In the genomic region with DNA sequence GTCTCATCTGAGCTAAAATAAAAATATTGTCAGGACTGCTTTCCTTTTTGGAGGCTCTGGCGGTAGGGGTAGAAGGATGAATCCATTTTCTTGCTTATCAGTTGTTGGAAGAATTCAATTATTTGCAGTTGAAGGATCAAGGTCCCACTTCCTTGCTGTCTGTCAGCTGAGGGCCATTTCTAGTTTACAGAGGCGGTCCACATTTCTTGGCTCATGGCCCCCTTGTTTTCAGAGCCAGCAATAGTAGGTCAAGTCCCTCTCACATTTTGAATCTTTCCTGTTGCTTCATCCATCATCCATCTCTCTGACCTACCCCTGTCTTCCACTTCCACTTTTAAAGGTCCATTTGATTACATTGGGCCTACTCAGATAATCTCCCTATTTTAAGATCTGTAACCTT, we compare ENCODE assay signal across 8 cellular contexts.
"Had no signal": no experiment of that assay in that cellular context is flagged by ENCODE, and none has a peak within 500 bp of the region (broad histone marks: within the 10 kb centered on the region; RNA-seq: fewer than 3 reads in every experiment).

No MANE protein-coding gene starts in this region.

- H3K27ac ChIP-seq: HL-60 had no signal

- DNase-seq: IMR-90, KBM-7, KG1 had no signal

- H3K36me3 Mint-ChIP-seq: IgD-negative memory B cell had no signal

- H3K9me3 Mint-ChIP-seq: IgD-negative memory B cell had no signal

- H3K27me3 Mint-ChIP-seq: IgD-negative memory B cell had no signal

- H3K27ac Mint-ChIP-seq: IgD-negative memory B cell had no signal

- FAIRE-seq: HepG2, HTR-8/SVneo, K562 had no signal

- H3K4me3 ChIP-seq: K562 had no signal

- H3K4me3 Mint-ChIP-seq: IgD-negative memory B cell had no signal
